18 cellular contexts compared by ENCODE assay signal in the genomic region with DNA sequence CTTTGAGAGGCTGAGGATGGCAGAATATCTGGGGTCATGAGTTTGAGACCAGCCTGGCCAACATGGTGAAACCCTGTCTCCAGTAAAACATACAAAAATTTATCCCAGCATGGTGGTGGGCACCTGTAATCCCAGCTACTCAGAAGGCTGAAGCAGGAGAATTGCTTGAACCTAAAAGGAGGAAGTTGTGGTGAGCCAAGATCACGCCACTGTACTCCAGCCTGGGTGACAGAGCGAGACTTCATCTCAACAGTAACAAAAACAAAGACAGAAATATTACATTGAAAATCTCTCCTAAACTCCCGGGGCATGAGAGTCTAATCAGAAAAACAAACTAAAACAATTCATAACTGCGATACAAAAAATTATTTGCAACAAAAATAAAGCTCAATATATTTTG.
A peak's percentile ranks its signal among the peaks of the same experiment; 100 is the strongest.
DNase-seq lines count a peak whose midpoint lies in the region; ATAC-seq and TF ChIP-seq lines count a peak whose summit lies in the region.
"Had no signal": no experiment of that assay in that cellular context is flagged by ENCODE, and none has a peak within 500 bp of the region (broad histone marks: within the 10 kb centered on the region; RNA-seq: fewer than 3 reads in every experiment).

No MANE protein-coding gene starts in this region.

- H3K4me1 ChIP-seq in psoas muscle (no peaks in the 10 kb centered on the region), ovary (ENCODE audit: insufficient read depth) (no peaks in the 10 kb centered on the region)

- H3K36me3 ChIP-seq in psoas muscle (ENCODE audit: insufficient read depth in 1 of 2, low read depth in 1 of 2) (no peaks in the 10 kb centered on the region), ovary (no peaks in the 10 kb centered on the region)

- intact Hi-C loops in psoas muscle (cut with DNase I): no loop called here
- intact Hi-C loops in ovary (cut with DNase I): no loop called here

- H3K4me3 ChIP-seq in NB4 (ENCODE audit: low read depth, low read length) (no peak overlapping the region), psoas muscle (no peak overlapping the region), ovary (no peak overlapping the region)
- H3K4me3 ChIP-seq: K562 had no signal

- H3K27me3 ChIP-seq in psoas muscle (ENCODE audit: insufficient read depth in 3 of 3, low read length in 2 of 3): no peaks in the 10 kb centered on the region
- H3K27me3 ChIP-seq in ovary: no peaks in the 10 kb centered on the region

- H3K9me3 ChIP-seq in psoas muscle (no peaks in the 10 kb centered on the region), ovary (no peaks in the 10 kb centered on the region)

- no peak for TF ChIP-seq EP300 in ovary (IDR thresholded peaks at IDR 0.05)

- DNase-seq in KBM-7 (peak; percentile 77), NB4 (ENCODE audit: low read depth) (peak; percentile 51), SKM-1 (lab: John Stamatoyannopoulos, UW; ENCODE audit: unreplicated experiment) (peak; percentile 12), activated T-cell treated with anti-CD3 and anti-CD28 coated beads for 4 hours (no peak), psoas muscle (no peak), SK-N-DZ (ENCODE audit: low spot score) (no peak), ovary (no peak)
- DNase-seq: Calu3; CD4-positive, alpha-beta memory T cell; DMS53; HFFc6; NCI-H1436; NCI-H2029; NCI-H2171; NCI-H446 treated with DMSO at 0.1 percent for 48 hours; NCI-H748 treated with DMSO at 0.1 percent for 48 hours; RPMI8226 had no signal

- TF ChIP-seq CTCF in NB4 (IDR thresholded peaks at IDR 0.05; ENCODE audit: low read depth, low read length) (no peak), psoas muscle (IDR thresholded peaks at IDR 0.05) (no peak), ovary (IDR thresholded peaks at IDR 0.05) (no peak)

- H3K27ac ChIP-seq in psoas muscle: no peak overlapping the region
- no peak overlapping the region for H3K27ac ChIP-seq in ovary

- in situ Hi-C loops in KBM-7 (cut with MboI; ENCODE audit: low pct_unique_long_range_greater_than_20kb, low sequenced_read_pairs): no loop called here

- no peak for ATAC-seq in psoas muscle
- ATAC-seq: K562 had no signal

- 66 to 84% (median 67%) methylated on average over 4 of the region's 4 CpGs for WGBS in psoas muscle, 3 donors
- WGBS in ovary, 3 donors: 27 to 44% (median 33%) methylated on average over 4 of the region's 4 CpGs

- no peak for TF ChIP-seq POLR2A in NB4 (IDR thresholded peaks at IDR 0.05; ENCODE audit: extremely low read depth, insufficient read length)
- TF ChIP-seq POLR2A in ovary (IDR thresholded peaks at IDR 0.05): no peak

Comparison
In these comparisons a context has a peak if more than half of its experiments do, and no peak if none do; other contexts are left out.
1. DNase-seq: peak in KBM-7 (single experiment), NB4 (single experiment) and SKM-1 (single experiment); none in activated T-cell treated with anti-CD3 and anti-CD28 coated beads for 4 hours (single experiment), psoas muscle (0 of 2), SK-N-DZ (single experiment) and ovary (0 of 5).